Comparison of ENCODE assay signal across 24 cellular contexts in genomic region chr2:168085801-168086361, GRCh38.
"Had no signal": no experiment of that assay in that cellular context is flagged by ENCODE, and none has a peak within 500 bp of the region (broad histone marks: within the 10 kb centered on the region; RNA-seq: fewer than 3 reads in every experiment).

No MANE protein-coding gene starts in this region.

- H3K27me3 ChIP-seq: heart left ventricle, tibial artery had no signal

- H3K27ac ChIP-seq: coronary artery, epithelial cell of prostate, heart left ventricle, tibial artery had no signal

- H3K27me3 Mint-ChIP-seq: activated B cell treated with CpG ODN at 0.5 μM for 24 hours; activated CD4-positive, alpha-beta T cell treated with anti-CD3 and anti-CD28 coated beads for 36 hours; activated naive CD8-positive, alpha-beta T cell treated with anti-CD3 and anti-CD28 coated beads, Interleukin-2, amount 10 ng/mL, durations not matched to agents 7 days and 5 days; memory B cell; stimulated activated naive B cell treated with anti-CD40 and anti-IgM and Interleukin-4, amounts not matched to agents 10 μg/mL and 1 μg/mL and 100 μg/mL, for 72 hours; T-cell had no signal

- DNase-seq: activated B cell treated with CpG ODN at 0.5 μM for 24 hours; activated CD4-positive, alpha-beta T cell treated with anti-CD3 and anti-CD28 coated beads for 36 hours; activated CD4-positive, alpha-beta T cell treated with anti-CD3 and anti-CD28 coated beads, Interleukin-2, amount 50 U/mL, for 4 hours; activated CD8-positive, alpha-beta memory T cell treated with anti-CD3 and anti-CD28 coated beads for 24 hours; activated CD8-positive, alpha-beta memory T cell treated with anti-CD3 and anti-CD28 coated beads, Interleukin-2, amount 50 U/mL, for 4 hours; activated naive CD4-positive, alpha-beta T cell treated with anti-CD3 and anti-CD28 coated beads for 36 hours; activated naive CD8-positive, alpha-beta T cell treated with anti-CD3 and anti-CD28 coated beads, Interleukin-2, amount 10 ng/mL, durations not matched to agents 7 days and 5 days; activated T-cell treated with anti-CD3 and anti-CD28 coated beads, Interleukin-2, amount 50 U/mL, for 4 hours; amniotic stem cell; heart left ventricle; left cardiac atrium; occipital lobe; small intestine; stimulated activated CD4-positive, alpha-beta T cell treated with anti-CD3 and anti-CD28 coated beads, Interleukin-15, amount 100 ng/mL, for 24 hours; stimulated activated CD8-positive, alpha-beta memory T cell treated with anti-CD3 and anti-CD28 coated beads, Interleukin-4, amount 100 ng/mL, for 48 hours; stimulated activated naive B cell treated with anti-CD40 and anti-IgM and Interleukin-4, amounts not matched to agents 10 μg/mL and 1 μg/mL and 100 μg/mL, for 72 hours; T-cell; tibial artery had no signal

- H3K4me3 Mint-ChIP-seq: activated B cell treated with CpG ODN at 0.5 μM for 24 hours; activated CD4-positive, alpha-beta T cell treated with anti-CD3 and anti-CD28 coated beads for 36 hours; activated naive CD4-positive, alpha-beta T cell treated with anti-CD3 and anti-CD28 coated beads for 36 hours; activated naive CD8-positive, alpha-beta T cell treated with anti-CD3 and anti-CD28 coated beads, Interleukin-2, amount 10 ng/mL, durations not matched to agents 7 days and 5 days; activated T-cell treated with anti-CD3 and anti-CD28 coated beads, Interleukin-2, amount 50 U/mL, for 4 hours; memory B cell; stimulated activated naive B cell treated with anti-CD40 and anti-IgM and Interleukin-4, amounts not matched to agents 10 μg/mL and 1 μg/mL and 100 μg/mL, for 72 hours; T-cell had no signal

- H3K9me3 ChIP-seq: heart left ventricle, tibial artery had no signal

- FAIRE-seq: bronchial epithelial cell, islet of Langerhans, small intestine, TTC549 had no signal

- H3K9me3 Mint-ChIP-seq: activated naive CD4-positive, alpha-beta T cell treated with anti-CD3 and anti-CD28 coated beads for 36 hours; activated naive CD8-positive, alpha-beta T cell treated with anti-CD3 and anti-CD28 coated beads, Interleukin-2, amount 10 ng/mL, durations not matched to agents 7 days and 5 days; activated T-cell treated with anti-CD3 and anti-CD28 coated beads, Interleukin-2, amount 50 U/mL, for 4 hours had no signal

- H3K4me3 ChIP-seq: coronary artery, heart left ventricle, tibial artery had no signal

- H3K27ac Mint-ChIP-seq: activated B cell treated with CpG ODN at 0.5 μM for 24 hours; activated CD4-positive, alpha-beta T cell treated with anti-CD3 and anti-CD28 coated beads for 36 hours; activated naive CD4-positive, alpha-beta T cell treated with anti-CD3 and anti-CD28 coated beads for 36 hours; activated naive CD8-positive, alpha-beta T cell treated with anti-CD3 and anti-CD28 coated beads, Interleukin-2, amount 10 ng/mL, durations not matched to agents 7 days and 5 days; memory B cell; stimulated activated naive B cell treated with anti-CD40 and anti-IgM and Interleukin-4, amounts not matched to agents 10 μg/mL and 1 μg/mL and 100 μg/mL, for 72 hours; T-cell had no signal

- H3K36me3 ChIP-seq: heart left ventricle, tibial artery had no signal
